28 cellular contexts compared by ENCODE assay signal in genomic region chr7:111492234-111492633, GRCh38.
"Had no signal": no experiment of that assay in that cellular context is flagged by ENCODE, and none has a peak within 500 bp of the region (broad histone marks: within the 10 kb centered on the region; RNA-seq: fewer than 3 reads in every experiment).

No MANE protein-coding gene starts in this region.

- H3K9me3 ChIP-seq: ovary, psoas muscle, right lobe of liver, spleen, stomach, thoracic aorta, thyroid gland, tibial nerve, upper lobe of left lung, vagina had no signal

- ATAC-seq: naive thymus-derived CD4-positive, alpha-beta T cell; natural killer cell treated with Interleukin-12 subunit alpha and Interleukin-12 subunit beta and Interleukin-15 and Interleukin-18, amount 100 ng/mL, for 72 hours; psoas muscle; right cardiac atrium; right lobe of liver; stimulated activated memory B cell treated with anti-CD40 and anti-IgM and Interleukin-4, amounts not matched to agents 10 μg/mL and 1 μg/mL and 100 μg/mL, for 72 hours had no signal

- H3K4me3 ChIP-seq: neural progenitor cell, ovary, psoas muscle, right lobe of liver, skin epidermis, smooth muscle cell, spleen, stomach, thoracic aorta, thyroid gland, tibial nerve, upper lobe of left lung, vagina had no signal

- DNase-seq: naive thymus-derived CD4-positive, alpha-beta T cell; occipital lobe; ovary; posterior cingulate gyrus; psoas muscle; right cardiac atrium; right lobe of liver; spleen; stimulated activated CD4-positive, alpha-beta T cell treated with anti-CD3 and anti-CD28 coated beads, Interleukin-12 subunit alpha, Interleukin-12 subunit beta, amount 100 ng/mL, for 4 hours; stimulated activated CD4-positive, alpha-beta T cell treated with anti-CD3 and anti-CD28 coated beads, Interleukin-1b, Interleukin-23, amount 100 ng/mL, for 48 hours; stimulated activated CD4-positive, alpha-beta T cell treated with anti-CD3 and anti-CD28 coated beads, Interleukin-4, amount 100 ng/mL, for 1 hour; stimulated activated CD4-positive, alpha-beta T cell treated with anti-CD3 and anti-CD28 coated beads, Interleukin-4, amount 100 ng/mL, for 4 hours; stimulated activated CD8-positive, alpha-beta memory T cell treated with anti-CD3 and anti-CD28 coated beads, Interleukin-4, amount 100 ng/mL, for 48 hours; stimulated activated naive CD4-positive, alpha-beta T cell treated with Interleukin-2 at 50 U/mL for 16 hours; stomach; thyroid gland; trophoblast cell; upper lobe of left lung had no signal

- H3K9ac ChIP-seq: neural progenitor cell, parathyroid adenoma had no signal

- FAIRE-seq: urothelium cell line had no signal

- H2AFZ ChIP-seq: neural progenitor cell, parathyroid adenoma had no signal

- H3K79me2 ChIP-seq: parathyroid adenoma had no signal

- H3K4me2 ChIP-seq: neural progenitor cell, smooth muscle cell had no signal

- H3K27ac ChIP-seq: neural progenitor cell, ovary, parathyroid adenoma, psoas muscle, right lobe of liver, skin epidermis, spleen, stomach, thoracic aorta, thyroid gland, tibial nerve, upper lobe of left lung, vagina had no signal

- H3K4me1 ChIP-seq: neural progenitor cell, parathyroid adenoma, psoas muscle, spleen, thyroid gland, tibial nerve, upper lobe of left lung, vagina had no signal

- H3K27me3 ChIP-seq: neural progenitor cell, ovary, right lobe of liver, spleen, stomach, thyroid gland, tibial nerve, upper lobe of left lung, vagina had no signal

- H3K36me3 ChIP-seq: neural progenitor cell, ovary, right lobe of liver, spleen, stomach, thoracic aorta, thyroid gland, tibial nerve, upper lobe of left lung, vagina had no signal
